Comparison of ENCODE assay signal across 1 cellular context in the genomic region with DNA sequence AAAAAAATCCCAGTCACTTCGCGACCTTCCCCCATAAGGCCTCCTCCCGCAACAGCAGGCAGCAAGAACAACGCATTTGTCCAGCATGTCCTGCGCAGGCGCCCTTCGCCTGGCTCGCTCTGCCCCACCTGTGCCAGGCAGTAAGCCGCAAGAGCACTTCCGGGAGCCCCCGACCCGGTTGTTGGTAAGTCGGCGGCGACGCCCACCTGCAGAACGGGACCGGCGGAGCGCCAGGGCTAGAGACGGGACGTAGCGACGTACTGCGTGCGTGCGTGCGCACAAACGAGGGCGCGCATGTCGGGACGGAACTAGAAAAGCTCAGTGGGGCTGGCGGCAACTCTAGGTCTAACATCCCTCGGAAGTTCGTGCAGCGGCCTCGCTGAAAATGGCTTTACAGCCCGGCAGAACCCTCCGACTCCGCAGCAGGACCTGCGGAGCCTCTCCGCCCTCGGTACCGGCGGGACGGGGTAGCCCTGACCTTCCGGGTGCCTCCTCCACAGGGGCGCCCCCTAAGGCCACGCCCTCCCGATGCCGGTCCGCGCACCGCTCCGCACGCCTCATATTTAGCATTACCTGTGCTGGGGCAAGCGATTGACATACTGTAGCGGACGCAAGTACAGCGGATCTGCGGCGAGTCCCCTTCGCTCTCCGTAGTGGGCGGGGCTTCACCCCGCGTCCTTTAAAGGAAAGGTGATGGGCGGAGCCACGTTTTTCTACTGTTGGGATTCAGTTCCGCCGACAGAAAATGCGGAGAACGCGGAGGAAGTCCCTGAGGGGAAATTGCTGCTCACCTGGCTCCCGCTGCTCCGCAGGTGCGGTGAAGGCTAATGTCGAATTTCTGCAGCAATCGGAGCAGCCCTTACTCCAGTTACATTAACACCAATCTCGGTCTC.
TF ChIP-seq lines count a peak whose summit lies in the region.

TSS of gene MTIF3 (minus strand) at position 629 of the 893 bp plus-strand sequence. CDS start 10,116 bp downstream, outside the sequence.

TF ChIP-seq in HepG2, 621 proteins besides CTCF, POLR2A, EP300 and RAD21 (continued from another document and continues in another):
- peak; percentile 82; the same call in 1 of the 2 replicates for TF ChIP-seq RNF219 (CRISPR knock-in tag; IDR thresholded peaks at IDR 0.05)
- TF ChIP-seq NR2F6 (IDR thresholded peaks at IDR 0.05), result 0 out of 2 replicates have a peak, but pooled peaks have one; percentile 9
- TF ChIP-seq NR2F6 (CRISPR knock-in tag; IDR thresholded peaks at IDR 0.05), result peak; percentile 48; the same call in 1 of the 2 replicates
- TF ChIP-seq, protein P1, sequence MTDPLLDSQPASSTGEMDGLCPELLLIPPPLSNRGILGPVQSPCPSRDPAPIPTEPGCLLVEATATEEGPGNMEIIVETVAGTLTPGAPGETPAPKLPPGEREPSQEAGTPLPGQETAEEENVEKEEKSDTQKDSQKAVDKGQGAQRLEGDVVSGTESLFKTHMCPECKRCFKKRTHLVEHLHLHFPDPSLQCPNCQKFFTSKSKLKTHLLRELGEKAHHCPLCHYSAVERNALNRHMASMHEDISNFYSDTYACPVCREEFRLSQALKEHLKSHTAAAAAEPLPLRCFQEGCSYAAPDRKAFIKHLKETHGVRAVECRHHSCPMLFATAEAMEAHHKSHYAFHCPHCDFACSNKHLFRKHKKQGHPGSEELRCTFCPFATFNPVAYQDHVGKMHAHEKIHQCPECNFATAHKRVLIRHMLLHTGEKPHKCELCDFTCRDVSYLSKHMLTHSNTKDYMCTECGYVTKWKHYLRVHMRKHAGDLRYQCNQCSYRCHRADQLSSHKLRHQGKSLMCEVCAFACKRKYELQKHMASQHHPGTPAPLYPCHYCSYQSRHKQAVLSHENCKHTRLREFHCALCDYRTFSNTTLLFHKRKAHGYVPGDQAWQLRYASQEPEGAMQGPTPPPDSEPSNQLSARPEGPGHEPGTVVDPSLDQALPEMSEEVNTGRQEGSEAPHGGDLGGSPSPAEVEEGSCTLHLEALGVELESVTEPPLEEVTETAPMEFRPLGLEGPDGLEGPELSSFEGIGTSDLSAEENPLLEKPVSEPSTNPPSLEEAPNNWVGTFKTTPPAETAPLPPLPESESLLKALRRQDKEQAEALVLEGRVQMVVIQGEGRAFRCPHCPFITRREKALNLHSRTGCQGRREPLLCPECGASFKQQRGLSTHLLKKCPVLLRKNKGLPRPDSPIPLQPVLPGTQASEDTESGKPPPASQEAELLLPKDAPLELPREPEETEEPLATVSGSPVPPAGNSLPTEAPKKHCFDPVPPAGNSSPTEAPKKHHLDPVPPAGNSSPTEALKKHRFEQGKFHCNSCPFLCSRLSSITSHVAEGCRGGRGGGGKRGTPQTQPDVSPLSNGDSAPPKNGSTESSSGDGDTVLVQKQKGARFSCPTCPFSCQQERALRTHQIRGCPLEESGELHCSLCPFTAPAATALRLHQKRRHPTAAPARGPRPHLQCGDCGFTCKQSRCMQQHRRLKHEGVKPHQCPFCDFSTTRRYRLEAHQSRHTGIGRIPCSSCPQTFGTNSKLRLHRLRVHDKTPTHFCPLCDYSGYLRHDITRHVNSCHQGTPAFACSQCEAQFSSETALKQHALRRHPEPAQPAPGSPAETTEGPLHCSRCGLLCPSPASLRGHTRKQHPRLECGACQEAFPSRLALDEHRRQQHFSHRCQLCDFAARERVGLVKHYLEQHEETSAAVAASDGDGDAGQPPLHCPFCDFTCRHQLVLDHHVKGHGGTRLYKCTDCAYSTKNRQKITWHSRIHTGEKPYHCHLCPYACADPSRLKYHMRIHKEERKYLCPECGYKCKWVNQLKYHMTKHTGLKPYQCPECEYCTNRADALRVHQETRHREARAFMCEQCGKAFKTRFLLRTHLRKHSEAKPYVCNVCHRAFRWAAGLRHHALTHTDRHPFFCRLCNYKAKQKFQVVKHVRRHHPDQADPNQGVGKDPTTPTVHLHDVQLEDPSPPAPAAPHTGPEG (CRISPR knock-in tag; IDR thresholded peaks at IDR 0.05), result peak; percentile 72; the same call in 1 of the 2 replicates
- TF ChIP-seq ZSCAN30 (CRISPR knock-in tag; IDR thresholded peaks at IDR 0.05), result 0 out of 2 replicates have a peak, but pooled peaks have one; percentile 62
- peak; percentile 56 for TF ChIP-seq PITX1 (CRISPR knock-in tag; IDR thresholded peaks at IDR 0.05)
- 0 out of 2 replicates have a peak, but pooled peaks have one; percentile 8 for TF ChIP-seq HOXA9 (CRISPR knock-in tag; IDR thresholded peaks at IDR 0.05; ENCODE audit: borderline replicate concordance)
- no peak for TF ChIP-seq PHF5A (CRISPR knock-in tag; IDR thresholded peaks at IDR 0.05; ENCODE audit: low read depth, unreplicated experiment)
- no peak for TF ChIP-seq ISX (CRISPR knock-in tag; conservative IDR thresholded peaks at IDR 0.05)
- TF ChIP-seq NBN (conservative IDR thresholded peaks at IDR 0.05), result no peak
- TF ChIP-seq, protein P2, sequence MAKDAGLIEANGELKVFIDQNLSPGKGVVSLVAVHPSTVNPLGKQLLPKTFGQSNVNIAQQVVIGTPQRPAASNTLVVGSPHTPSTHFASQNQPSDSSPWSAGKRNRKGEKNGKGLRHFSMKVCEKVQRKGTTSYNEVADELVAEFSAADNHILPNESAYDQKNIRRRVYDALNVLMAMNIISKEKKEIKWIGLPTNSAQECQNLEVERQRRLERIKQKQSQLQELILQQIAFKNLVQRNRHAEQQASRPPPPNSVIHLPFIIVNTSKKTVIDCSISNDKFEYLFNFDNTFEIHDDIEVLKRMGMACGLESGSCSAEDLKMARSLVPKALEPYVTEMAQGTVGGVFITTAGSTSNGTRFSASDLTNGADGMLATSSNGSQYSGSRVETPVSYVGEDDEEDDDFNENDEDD (CRISPR knock-in tag; IDR thresholded peaks at IDR 0.05; ENCODE audit: borderline replicate concordance), result peak; percentile 42; the same call in 1 of the 2 replicates
- peak; percentile 92 for TF ChIP-seq ZNF784 (CRISPR knock-in tag; IDR thresholded peaks at IDR 0.05; ENCODE audit: borderline replicate concordance)
- no peak for TF ChIP-seq SP1 (IDR thresholded peaks at IDR 0.05)
- TF ChIP-seq SP1 (CRISPR knock-in tag; IDR thresholded peaks at IDR 0.05), result peak; percentile 90
- TF ChIP-seq ZNF605 (CRISPR knock-in tag; IDR thresholded peaks at IDR 0.05), result peak; percentile 98
- TF ChIP-seq MAZ (IDR thresholded peaks at IDR 0.05; ENCODE audit: borderline replicate concordance, low read depth, low read length), result peak; percentile 86
- peak; percentile 20; the same call in 1 of the 2 replicates for TF ChIP-seq MAZ (CRISPR knock-in tag; IDR thresholded peaks at IDR 0.05; ENCODE audit: low read depth)
- TF ChIP-seq, protein P3, sequence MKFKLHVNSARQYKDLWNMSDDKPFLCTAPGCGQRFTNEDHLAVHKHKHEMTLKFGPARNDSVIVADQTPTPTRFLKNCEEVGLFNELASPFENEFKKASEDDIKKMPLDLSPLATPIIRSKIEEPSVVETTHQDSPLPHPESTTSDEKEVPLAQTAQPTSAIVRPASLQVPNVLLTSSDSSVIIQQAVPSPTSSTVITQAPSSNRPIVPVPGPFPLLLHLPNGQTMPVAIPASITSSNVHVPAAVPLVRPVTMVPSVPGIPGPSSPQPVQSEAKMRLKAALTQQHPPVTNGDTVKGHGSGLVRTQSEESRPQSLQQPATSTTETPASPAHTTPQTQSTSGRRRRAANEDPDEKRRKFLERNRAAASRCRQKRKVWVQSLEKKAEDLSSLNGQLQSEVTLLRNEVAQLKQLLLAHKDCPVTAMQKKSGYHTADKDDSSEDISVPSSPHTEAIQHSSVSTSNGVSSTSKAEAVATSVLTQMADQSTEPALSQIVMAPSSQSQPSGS (CRISPR knock-in tag; IDR thresholded peaks at IDR 0.05), result peak; percentile 56; the same call in 1 of the 2 replicates
- peak; percentile 58; the same call in 1 of the 3 replicates for TF ChIP-seq MXI1 (IDR thresholded peaks at IDR 0.05; ENCODE audit: borderline replicate concordance, low read depth, low read length)
- TF ChIP-seq ZBTB10 (CRISPR knock-in tag; IDR thresholded peaks at IDR 0.05; ENCODE audit: borderline replicate concordance), result no peak
- TF ChIP-seq, protein P4, sequence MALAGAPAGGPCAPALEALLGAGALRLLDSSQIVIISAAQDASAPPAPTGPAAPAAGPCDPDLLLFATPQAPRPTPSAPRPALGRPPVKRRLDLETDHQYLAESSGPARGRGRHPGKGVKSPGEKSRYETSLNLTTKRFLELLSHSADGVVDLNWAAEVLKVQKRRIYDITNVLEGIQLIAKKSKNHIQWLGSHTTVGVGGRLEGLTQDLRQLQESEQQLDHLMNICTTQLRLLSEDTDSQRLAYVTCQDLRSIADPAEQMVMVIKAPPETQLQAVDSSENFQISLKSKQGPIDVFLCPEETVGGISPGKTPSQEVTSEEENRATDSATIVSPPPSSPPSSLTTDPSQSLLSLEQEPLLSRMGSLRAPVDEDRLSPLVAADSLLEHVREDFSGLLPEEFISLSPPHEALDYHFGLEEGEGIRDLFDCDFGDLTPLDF (CRISPR knock-in tag; IDR thresholded peaks at IDR 0.05), result peak; percentile 68
- TF ChIP-seq, protein P5, sequence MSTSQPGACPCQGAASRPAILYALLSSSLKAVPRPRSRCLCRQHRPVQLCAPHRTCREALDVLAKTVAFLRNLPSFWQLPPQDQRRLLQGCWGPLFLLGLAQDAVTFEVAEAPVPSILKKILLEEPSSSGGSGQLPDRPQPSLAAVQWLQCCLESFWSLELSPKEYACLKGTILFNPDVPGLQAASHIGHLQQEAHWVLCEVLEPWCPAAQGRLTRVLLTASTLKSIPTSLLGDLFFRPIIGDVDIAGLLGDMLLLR (CRISPR knock-in tag; IDR thresholded peaks at IDR 0.05), result 0 out of 2 replicates have a peak, but pooled peaks have one; percentile 41
- TF ChIP-seq ZMYM4 (CRISPR knock-in tag; IDR thresholded peaks at IDR 0.05), result peak; percentile 90
- no peak for TF ChIP-seq NFE2L1 (CRISPR knock-in tag; IDR thresholded peaks at IDR 0.05; ENCODE audit: borderline replicate concordance)
- TF ChIP-seq ZIK1 (CRISPR knock-in tag; IDR thresholded peaks at IDR 0.05; ENCODE audit: borderline replicate concordance, low read depth), result peak; percentile 48; the same call in 1 of the 2 replicates
- no peak for TF ChIP-seq DDIT3 (CRISPR knock-in tag; IDR thresholded peaks at IDR 0.05)
- peak; percentile 97 for TF ChIP-seq RBFOX2 (IDR thresholded peaks at IDR 0.05; ENCODE audit: low read depth, low read length)
- TF ChIP-seq, protein P6, sequence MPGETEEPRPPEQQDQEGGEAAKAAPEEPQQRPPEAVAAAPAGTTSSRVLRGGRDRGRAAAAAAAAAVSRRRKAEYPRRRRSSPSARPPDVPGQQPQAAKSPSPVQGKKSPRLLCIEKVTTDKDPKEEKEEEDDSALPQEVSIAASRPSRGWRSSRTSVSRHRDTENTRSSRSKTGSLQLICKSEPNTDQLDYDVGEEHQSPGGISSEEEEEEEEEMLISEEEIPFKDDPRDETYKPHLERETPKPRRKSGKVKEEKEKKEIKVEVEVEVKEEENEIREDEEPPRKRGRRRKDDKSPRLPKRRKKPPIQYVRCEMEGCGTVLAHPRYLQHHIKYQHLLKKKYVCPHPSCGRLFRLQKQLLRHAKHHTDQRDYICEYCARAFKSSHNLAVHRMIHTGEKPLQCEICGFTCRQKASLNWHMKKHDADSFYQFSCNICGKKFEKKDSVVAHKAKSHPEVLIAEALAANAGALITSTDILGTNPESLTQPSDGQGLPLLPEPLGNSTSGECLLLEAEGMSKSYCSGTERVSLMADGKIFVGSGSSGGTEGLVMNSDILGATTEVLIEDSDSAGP (CRISPR knock-in tag; IDR thresholded peaks at IDR 0.05; ENCODE audit: borderline replicate concordance), result peak; percentile 94
